In the genomic region with DNA sequence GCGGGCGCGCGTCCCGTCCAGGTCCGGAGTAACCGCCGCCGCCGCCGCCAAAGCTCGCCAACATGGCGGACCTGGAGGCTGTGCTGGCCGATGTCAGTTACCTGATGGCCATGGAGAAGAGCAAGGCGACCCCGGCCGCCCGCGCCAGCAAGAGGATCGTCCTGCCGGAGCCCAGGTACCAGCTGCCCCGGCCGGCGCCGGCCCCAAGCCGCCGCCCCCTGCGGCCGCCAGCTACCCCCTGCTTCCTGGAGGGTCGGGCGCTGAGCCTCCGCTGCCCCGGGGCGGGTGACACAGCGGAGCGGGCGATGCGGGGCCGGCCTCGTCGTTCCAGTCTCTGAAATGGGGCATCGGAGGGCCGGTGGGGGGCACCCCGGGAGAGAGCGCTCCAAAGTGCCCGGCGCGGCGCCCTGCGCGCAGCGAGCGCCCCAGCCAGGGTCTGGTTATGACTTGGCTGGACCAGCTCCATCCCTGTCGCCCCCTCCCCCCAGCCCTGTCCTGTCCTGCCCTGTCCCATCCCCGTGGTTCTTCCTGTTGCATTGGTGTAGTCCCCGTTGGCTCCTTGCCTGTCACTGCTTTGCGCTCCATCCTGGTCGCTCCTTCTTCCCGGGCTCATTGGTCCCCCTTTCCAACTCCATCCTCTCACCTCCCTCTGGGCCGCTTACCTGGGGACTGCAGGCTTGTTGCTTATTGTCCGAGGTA, we compare ENCODE assay signal across 8 cellular contexts. TPM values are rescaled to one million over a fixed set of nuclear protein-coding genes. Genes with fewer than 3 reads are reported as not detected.
A peak's percentile ranks its signal among the peaks of the same experiment; 100 is the strongest.
DNase-seq lines count a peak whose midpoint lies in the region; ATAC-seq and TF ChIP-seq lines count a peak whose summit lies in the region.

No MANE protein-coding gene starts in this region.

- DNase-seq in SJCRH30 = peak; percentile 60 to 69
- DNase-seq in chondrocyte (ENCODE audit: low spot score) = no peak
- peak; percentile 61 for DNase-seq in lower lobe of right lung
- no peak for DNase-seq in NCI-H2029 treated with DMSO at 0.1 percent for 48 hours (lab: John Stamatoyannopoulos, UW)

- H3K79me2 ChIP-seq in DOHH2 (ENCODE audit: control insufficient read depth, low read length) = peaks cover 12% of the 10 kb centered on the region

- H3K4me1 Mint-ChIP-seq in chondrocyte (ENCODE audit: low read depth) = peaks cover 18% of the 10 kb centered on the region

- peaks cover 9% of the 10 kb centered on the region for H3K27me3 Mint-ChIP-seq in chondrocyte (ENCODE audit: low read depth)

- H3K9me3 Mint-ChIP-seq in chondrocyte (ENCODE audit: low read depth) = peaks cover 7% of the 10 kb centered on the region

- no peaks in the 10 kb centered on the region for H3K36me3 Mint-ChIP-seq in chondrocyte (ENCODE audit: low read depth)

- H3K9me2 ChIP-seq in DOHH2 (replicated peaks; ENCODE audit: control insufficient read depth, low read length) = no peaks in the 10 kb centered on the region

- ATAC-seq in HG02610 (IDR thresholded peaks at IDR 0.05; ENCODE audit: unreplicated experiment) (peak; percentile 2), lower lobe of right lung (peak; percentile 6 to 32), HG03460 (IDR thresholded peaks at IDR 0.05; ENCODE audit: unreplicated experiment) (no peak)

- H3K4me3 ChIP-seq in DOHH2 (ENCODE audit: low read length) = peak overlapping the region; percentile 75
- H3K4me3 ChIP-seq in SJCRH30 = peak overlapping the region; percentile 88
- H3K4me3 ChIP-seq in lower lobe of right lung = peak overlapping the region; percentile 84
- H3K4me3 ChIP-seq in subcutaneous abdominal adipose tissue (ENCODE audit: low read depth in 1 of 5, low read length in 5 of 5) = peak overlapping the region; percentile 71 to 96 (median 76)

- TF ChIP-seq CTCF in DOHH2 (IDR thresholded peaks at IDR 0.05; ENCODE audit: low read depth, low read length, poor library complexity, severe bottlenecking) (no peak), chondrocyte (IDR thresholded peaks at IDR 0.05) (no peak), lower lobe of right lung (IDR thresholded peaks at IDR 0.05) (no peak)

- H3K4me3 Mint-ChIP-seq in chondrocyte (ENCODE audit: unreplicated experiment) = peak overlapping the region; percentile 86

- H3F3A ChIP-seq in DOHH2 (ENCODE audit: control insufficient read depth, insufficient read depth) = 0 out of 2 replicates have a peak, but pooled peaks cover 3% of the 10 kb centered on the region

- H3K4me1 ChIP-seq in DOHH2 (ENCODE audit: control insufficient read depth, low read length) = peaks cover 55% of the 10 kb centered on the region
- H3K4me1 ChIP-seq in SJCRH30 = peaks cover 4% of the 10 kb centered on the region
- peaks cover 46% of the 10 kb centered on the region for H3K4me1 ChIP-seq in lower lobe of right lung
- H3K4me1 ChIP-seq in subcutaneous abdominal adipose tissue (ENCODE audit: control insufficient read depth in 5 of 5, insufficient read depth in 5 of 5, low read length in 5 of 5) = peaks cover 2 to 76% (median 63%) of the 10 kb centered on the region in 5 donors

- peak overlapping the region in 4 of 5 donors; percentile 44 to 77 (median 61) for H3K9ac ChIP-seq in subcutaneous abdominal adipose tissue (ENCODE audit: low read length in 5 of 5)

- no peaks in the 10 kb centered on the region for H4K20me1 ChIP-seq in DOHH2 (ENCODE audit: control insufficient read depth, insufficient read depth, low read depth, low read length)

- intact Hi-C loops in lower lobe of right lung (cut with DNase I) = no loop called here

- H3K36me3 ChIP-seq in DOHH2 (ENCODE audit: control insufficient read depth, low read length) = no peaks in the 10 kb centered on the region
- no peaks in the 10 kb centered on the region for H3K36me3 ChIP-seq in SJCRH30
- H3K36me3 ChIP-seq in lower lobe of right lung = no peaks in the 10 kb centered on the region
- no peaks in the 10 kb centered on the region for H3K36me3 ChIP-seq in subcutaneous abdominal adipose tissue (ENCODE audit: control insufficient read depth in 5 of 5, insufficient read depth in 5 of 5, low read length in 5 of 5)

- peak overlapping the region; percentile 93 for H3K4me2 ChIP-seq in DOHH2 (ENCODE audit: low read length)

- H3K27me3 ChIP-seq in DOHH2 (ENCODE audit: control insufficient read depth, low read length) = peaks cover 17% of the 10 kb centered on the region
- no peaks in the 10 kb centered on the region for H3K27me3 ChIP-seq in SJCRH30
- H3K27me3 ChIP-seq in lower lobe of right lung (ENCODE audit: low read depth) = no peaks in the 10 kb centered on the region
- no peaks in the 10 kb centered on the region for H3K27me3 ChIP-seq in subcutaneous abdominal adipose tissue (ENCODE audit: control insufficient read depth in 5 of 5, insufficient read depth in 4 of 5, low read length in 5 of 5)

- H3K9me3 ChIP-seq in DOHH2 (ENCODE audit: control insufficient read depth, insufficient read depth, low read length) (no peaks in the 10 kb centered on the region), SJCRH30 (replicated peaks) (no peaks in the 10 kb centered on the region), lower lobe of right lung (no peaks in the 10 kb centered on the region), subcutaneous abdominal adipose tissue (ENCODE audit: control insufficient read depth in 5 of 5, low read length in 5 of 5) (no peaks in the 10 kb centered on the region)

- H3K27ac ChIP-seq in DOHH2 (ENCODE audit: low read depth, low read length) = no peak overlapping the region
- 0 out of 2 replicates have a peak overlapping the region, but pooled peaks have one; percentile 14 for H3K27ac ChIP-seq in SJCRH30
- peak overlapping the region; percentile 80 for H3K27ac ChIP-seq in lower lobe of right lung
- H3K27ac ChIP-seq in subcutaneous abdominal adipose tissue (ENCODE audit: low read depth, low read length) = peak overlapping the region; percentile 82

- H3K27ac Mint-ChIP-seq in chondrocyte (ENCODE audit: unreplicated experiment) = no peak overlapping the region

RNA-seq across cellular contexts. Expression of a gene that starts 0.7 kb away (rescaled TPM):
- total RNA-seq in SJCRH30 (2014; rRNA removed; shearing (Covaris generic)) = 39.4 and 45.6 TPM in 2 replicates
- total RNA-seq in chondrocyte (2.0 to 3.6 TPM (median 2.4 TPM) in 3 replicates), lower lobe of right lung (34.3 TPM)

Comparison
In these comparisons a context has a peak if more than half of its experiments do, and no peak if none do; other contexts are left out.
1. DNase-seq: peak in SJCRH30 (2 of 2) and lower lobe of right lung (single experiment); none in chondrocyte (single experiment) and NCI-H2029 treated with DMSO at 0.1 percent for 48 hours (single experiment).
2. Peak in every context shown above with its lines, with median percentiles within 50 percentile points of each other: H3K4me3 ChIP-seq.